24 cellular contexts compared by ENCODE assay signal in the genomic region with DNA sequence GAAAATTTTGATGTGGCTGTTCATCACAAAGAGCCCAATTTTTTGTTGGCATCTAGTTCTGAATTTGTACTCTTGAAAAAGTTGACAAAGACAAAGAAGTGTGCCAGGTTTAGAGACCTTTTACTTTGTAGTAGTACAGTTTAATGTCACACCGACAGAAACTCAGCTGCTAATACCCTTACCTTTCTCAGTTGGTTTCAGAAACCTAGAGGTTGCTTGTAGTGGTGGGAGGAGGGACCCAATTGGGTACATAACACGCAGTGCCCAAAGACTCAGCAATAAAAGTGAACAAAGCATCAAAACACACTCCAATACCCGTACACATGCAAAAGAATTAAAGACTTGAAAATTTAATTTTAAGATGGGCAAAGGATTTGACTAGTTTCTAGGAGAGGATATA.
A peak's percentile ranks its signal among the peaks of the same experiment; 100 is the strongest.
DNase-seq lines count a peak whose midpoint lies in the region; ATAC-seq and TF ChIP-seq lines count a peak whose summit lies in the region.
"Had no signal": no experiment of that assay in that cellular context is flagged by ENCODE, and none has a peak within 500 bp of the region (broad histone marks: within the 10 kb centered on the region; RNA-seq: fewer than 3 reads in every experiment).

No MANE protein-coding gene starts in this region.

- H3K27me3 ChIP-seq in MM.1S (replicated peaks; ENCODE audit: insufficient read depth, low read length) = no peaks in the 10 kb centered on the region
- H3K27me3 ChIP-seq in mesendoderm (ENCODE audit: insufficient read depth, low read length, poor library complexity) = no peaks in the 10 kb centered on the region
- no peaks in the 10 kb centered on the region for H3K27me3 ChIP-seq in trophoblast cell (ENCODE audit: insufficient read depth, low read length)
- H3K27me3 ChIP-seq: BE2C, BLaER1 had no signal

- DNase-seq in MM.1S = peak; percentile 10
- no peak for DNase-seq in mesendoderm
- DNase-seq in nephron progenitor cell = no peak
- DNase-seq in head of caudate nucleus = no peak
- DNase-seq in trophoblast cell = no peak
- DNase-seq: 8988T; ACHN; BE2C; C1 segment of cervical spinal cord; CD4-positive, alpha-beta memory T cell; CD8-positive, alpha-beta memory T cell; COR-L47; DMS 273 treated with DMSO at 0.1 percent for 48 hours; DMS153; DMS53; DMS79; DND-41; EL; GDM1 had no signal

- H2AK5ac ChIP-seq in mesendoderm (ENCODE audit: low read length) (no peak overlapping the region), trophoblast cell (ENCODE audit: low read length) (no peak overlapping the region)

- H4K20me1 ChIP-seq in MM.1S (ENCODE audit: insufficient read depth, low read length) = no peaks in the 10 kb centered on the region
- H4K20me1 ChIP-seq: BLaER1 had no signal

- H2BK5ac ChIP-seq in mesendoderm (ENCODE audit: low read length) (no peak overlapping the region), trophoblast cell (ENCODE audit: low read depth, low read length, poor library complexity) (no peak overlapping the region)

- no peak overlapping the region for H3K9ac ChIP-seq in MM.1S (ENCODE audit: low read length)
- no peak overlapping the region for H3K9ac ChIP-seq in mesendoderm (ENCODE audit: low read length)
- no peak overlapping the region for H3K9ac ChIP-seq in trophoblast cell (ENCODE audit: low read length)
- H3K9ac ChIP-seq: BLaER1 had no signal

- peaks cover 21% of the 10 kb centered on the region for H3K36me3 Mint-ChIP-seq in nephron progenitor cell (ENCODE audit: low read depth)

- H3K18ac ChIP-seq in mesendoderm (ENCODE audit: low read length) (no peak overlapping the region), trophoblast cell (ENCODE audit: low read length) (no peak overlapping the region)

- no peaks in the 10 kb centered on the region for H3K9me2 ChIP-seq in MM.1S (replicated peaks; ENCODE audit: insufficient read depth, low read length)

- H2AFZ ChIP-seq in MM.1S (ENCODE audit: low read length) (no peak overlapping the region), trophoblast cell (ENCODE audit: insufficient read depth, low read length, poor library complexity) (no peak overlapping the region)

- H3K36me3 ChIP-seq in MM.1S (replicated peaks; ENCODE audit: insufficient read depth, low read length) (no peaks in the 10 kb centered on the region), mesendoderm (ENCODE audit: control insufficient read depth, insufficient read depth, low read length) (no peaks in the 10 kb centered on the region), trophoblast cell (ENCODE audit: control insufficient read depth in 1 of 2, insufficient read depth in 2 of 2, low read length in 2 of 2) (no peaks in the 10 kb centered on the region)
- H3K36me3 ChIP-seq: BE2C had no signal

- ATAC-seq in GM19467 (IDR thresholded peaks at IDR 0.05; ENCODE audit: unreplicated experiment) = no peak
- ATAC-seq: GM12878 had no signal

- no peak overlapping the region for H2BK120ac ChIP-seq in mesendoderm (ENCODE audit: low read depth, low read length)
- no peak overlapping the region for H2BK120ac ChIP-seq in trophoblast cell (ENCODE audit: insufficient read depth, low read length, poor library complexity)

- H4K5ac ChIP-seq in mesendoderm (ENCODE audit: low read length) = no peak overlapping the region

- intact Hi-C loops in head of caudate nucleus (cut with DNase I) = no loop called here

- no peaks in the 10 kb centered on the region for H3F3A ChIP-seq in MM.1S (ENCODE audit: insufficient read depth, low read length)

- no peak overlapping the region for H3K4ac ChIP-seq in mesendoderm (ENCODE audit: low read depth, low read length)
- H3K4ac ChIP-seq in trophoblast cell (ENCODE audit: low read depth, low read length) = no peak overlapping the region

- H4K8ac ChIP-seq in mesendoderm (ENCODE audit: low read depth, low read length) (peak overlapping the region; percentile 39), trophoblast cell (ENCODE audit: low read depth, low read length) (no peak overlapping the region)

- no peak overlapping the region for H3K14ac ChIP-seq in trophoblast cell (ENCODE audit: low read length)

- no CpG with 5 or more reads among the region's 3 CpGs for WGBS in mesendoderm (ENCODE audit: extremely low coverage, insufficient coverage, low lambda C conversion rate)
- no CpG with 5 or more reads among the region's 3 CpGs for WGBS in trophoblast cell (ENCODE audit: extremely low coverage, insufficient coverage, insufficient read length)

- H3K27ac Mint-ChIP-seq in nephron progenitor cell = peak overlapping the region; percentile 54
- H3K27ac Mint-ChIP-seq: CD14-positive monocyte; CD4-positive, alpha-beta memory T cell; CD4-positive, CD25-positive, alpha-beta regulatory T cell had no signal

- no peak overlapping the region for H3K4me3 Mint-ChIP-seq in nephron progenitor cell
- H3K4me3 Mint-ChIP-seq: CD14-positive monocyte; CD4-positive, alpha-beta memory T cell; CD4-positive, CD25-positive, alpha-beta regulatory T cell; CD8-positive, alpha-beta memory T cell had no signal

- H2BK12ac ChIP-seq in trophoblast cell (ENCODE audit: low read length) = no peak overlapping the region

- no peak overlapping the region for H3K23ac ChIP-seq in mesendoderm (ENCODE audit: low read length)
- no peak overlapping the region for H3K23ac ChIP-seq in trophoblast cell (ENCODE audit: low read length)

- no peak overlapping the region for H2BK15ac ChIP-seq in mesendoderm (replicated peaks; ENCODE audit: low read depth)

- peaks cover 12% of the 10 kb centered on the region for H3K4me1 Mint-ChIP-seq in nephron progenitor cell
- H3K4me1 Mint-ChIP-seq: CD14-positive monocyte had no signal

- H3K4me1 ChIP-seq in MM.1S (ENCODE audit: low read length) = peaks cover 7% of the 10 kb centered on the region; the same call in 1 of the 2 replicates
- peaks cover 2% of the 10 kb centered on the region for H3K4me1 ChIP-seq in mesendoderm (ENCODE audit: control insufficient read depth, low read depth, low read length)
- no peaks in the 10 kb centered on the region for H3K4me1 ChIP-seq in trophoblast cell (ENCODE audit: control insufficient read depth in 1 of 2, insufficient read depth in 2 of 2, low read length in 2 of 2)
- H3K4me1 ChIP-seq: BE2C, BLaER1 had no signal

- H3K79me1 ChIP-seq in mesendoderm (ENCODE audit: low read length) (no peaks in the 10 kb centered on the region), trophoblast cell (ENCODE audit: low read length) (no peaks in the 10 kb centered on the region)

- no peak for TF ChIP-seq CTCF in MM.1S (IDR thresholded peaks at IDR 0.05; ENCODE audit: low read length)
- no peak for TF ChIP-seq CTCF in nephron progenitor cell (IDR thresholded peaks at IDR 0.05)

- H3K79me2 ChIP-seq in MM.1S (ENCODE audit: low read length) (no peaks in the 10 kb centered on the region), mesendoderm (ENCODE audit: control insufficient read depth, insufficient read depth, low read length) (no peaks in the 10 kb centered on the region), trophoblast cell (ENCODE audit: control insufficient read depth, insufficient read depth, low read length, poor library complexity) (no peaks in the 10 kb centered on the region)

- H3K9me3 ChIP-seq in MM.1S (replicated peaks; ENCODE audit: insufficient read depth, low read length) = no peaks in the 10 kb centered on the region
- no peaks in the 10 kb centered on the region for H3K9me3 ChIP-seq in trophoblast cell (ENCODE audit: insufficient read depth, low read depth, low read length)
- H3K9me3 ChIP-seq: BE2C had no signal

- no peak overlapping the region for H3K56ac ChIP-seq in mesendoderm (ENCODE audit: low read length)

- H3K4me3 ChIP-seq in MM.1S (ENCODE audit: low read length) = no peak overlapping the region
- H3K4me3 ChIP-seq in mesendoderm (ENCODE audit: low read length) = no peak overlapping the region
- no peak overlapping the region for H3K4me3 ChIP-seq in trophoblast cell (ENCODE audit: low read depth, low read length)
- H3K4me3 ChIP-seq: BLaER1, GM12878 had no signal

- H3K27ac ChIP-seq in MM.1S (ENCODE audit: low read length) (no peak overlapping the region), mesendoderm (ENCODE audit: low read depth, low read length) (no peak overlapping the region), trophoblast cell (ENCODE audit: low read depth, low read length) (no peak overlapping the region)
- H3K27ac ChIP-seq: BLaER1 had no signal

- no peak overlapping the region for H4K12ac ChIP-seq in trophoblast cell (ENCODE audit: low read depth, low read length)

- peaks cover 8% of the 10 kb centered on the region for H3K9me3 Mint-ChIP-seq in nephron progenitor cell

- H3K27me3 Mint-ChIP-seq in nephron progenitor cell (ENCODE audit: low read depth, poor library complexity) = no peaks in the 10 kb centered on the region
- H3K27me3 Mint-ChIP-seq: CD4-positive, alpha-beta memory T cell; CD4-positive, CD25-positive, alpha-beta regulatory T cell; CD8-positive, alpha-beta memory T cell had no signal

- H3K4me2 ChIP-seq in MM.1S (ENCODE audit: low read depth, low read length) = no peak overlapping the region
- H3K4me2 ChIP-seq in mesendoderm (ENCODE audit: low read length) = no peak overlapping the region
- no peak overlapping the region for H3K4me2 ChIP-seq in trophoblast cell (ENCODE audit: low read length)
- H3K4me2 ChIP-seq: BLaER1 had no signal

- no peak overlapping the region for H4K91ac ChIP-seq in trophoblast cell (ENCODE audit: low read depth, low read length)
